ENCODE assay signal across 1 cellular context in the genomic region with DNA sequence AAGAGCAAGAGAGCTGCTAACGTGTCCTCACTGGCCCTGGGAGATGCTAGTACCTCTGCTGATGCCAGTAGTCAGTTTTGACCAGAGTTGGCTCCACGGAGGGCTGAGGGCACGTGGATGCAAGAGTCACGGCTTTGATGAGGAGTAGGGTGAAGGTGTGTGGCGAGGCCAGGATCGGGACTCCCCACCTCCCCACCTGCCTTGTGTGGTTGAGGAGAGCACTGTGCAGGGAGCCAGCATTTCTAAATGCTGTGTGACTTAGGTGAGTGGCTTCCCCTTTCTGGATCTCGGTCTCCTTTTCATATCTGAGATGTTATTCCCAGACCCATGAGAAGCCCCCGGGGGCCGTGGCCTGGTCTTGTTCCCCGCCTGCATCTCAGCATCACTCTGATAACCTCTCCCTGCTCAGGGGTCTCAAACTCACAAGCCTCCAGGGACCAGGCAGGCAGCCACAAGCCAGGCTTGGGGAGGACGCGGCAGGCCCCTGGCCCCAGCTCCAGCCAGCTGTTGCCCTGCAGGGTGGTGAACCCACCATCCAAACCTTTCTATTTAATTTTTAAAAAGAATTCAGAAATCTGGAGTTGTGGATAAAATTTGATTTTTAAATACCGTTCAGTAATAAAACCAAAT.
TF ChIP-seq lines count a peak whose summit lies in the region.

No MANE protein-coding gene starts in this region.

TF ChIP-seq in IMR-90, 13 proteins besides CTCF, POLR2A, EP300 and RAD21 (continued from another document):
- TF ChIP-seq, protein P1, sequence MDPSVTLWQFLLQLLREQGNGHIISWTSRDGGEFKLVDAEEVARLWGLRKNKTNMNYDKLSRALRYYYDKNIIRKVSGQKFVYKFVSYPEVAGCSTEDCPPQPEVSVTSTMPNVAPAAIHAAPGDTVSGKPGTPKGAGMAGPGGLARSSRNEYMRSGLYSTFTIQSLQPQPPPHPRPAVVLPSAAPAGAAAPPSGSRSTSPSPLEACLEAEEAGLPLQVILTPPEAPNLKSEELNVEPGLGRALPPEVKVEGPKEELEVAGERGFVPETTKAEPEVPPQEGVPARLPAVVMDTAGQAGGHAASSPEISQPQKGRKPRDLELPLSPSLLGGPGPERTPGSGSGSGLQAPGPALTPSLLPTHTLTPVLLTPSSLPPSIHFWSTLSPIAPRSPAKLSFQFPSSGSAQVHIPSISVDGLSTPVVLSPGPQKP (IDR thresholded peaks at IDR 0.05; ENCODE audit: borderline replicate concordance, low read depth, low read length): no peak
- TF ChIP-seq NFE2L2 (IDR thresholded peaks at IDR 0.05; ENCODE audit: low read depth, low read length): no peak
- no peak for TF ChIP-seq BHLHE40 (IDR thresholded peaks at IDR 0.05; ENCODE audit: low read depth, low read length)
- no peak for TF ChIP-seq CEBPB (IDR thresholded peaks at IDR 0.05; ENCODE audit: low read depth, low read length)
- no peak for TF ChIP-seq RCOR1 (IDR thresholded peaks at IDR 0.05; ENCODE audit: insufficient replicate concordance, low read length)
- TF ChIP-seq MAZ (IDR thresholded peaks at IDR 0.05; ENCODE audit: borderline replicate concordance, low read depth, low read length): no peak
- no peak for TF ChIP-seq SMC3 (IDR thresholded peaks at IDR 0.05; ENCODE audit: low read depth, low read length)
- TF ChIP-seq, protein P2, sequence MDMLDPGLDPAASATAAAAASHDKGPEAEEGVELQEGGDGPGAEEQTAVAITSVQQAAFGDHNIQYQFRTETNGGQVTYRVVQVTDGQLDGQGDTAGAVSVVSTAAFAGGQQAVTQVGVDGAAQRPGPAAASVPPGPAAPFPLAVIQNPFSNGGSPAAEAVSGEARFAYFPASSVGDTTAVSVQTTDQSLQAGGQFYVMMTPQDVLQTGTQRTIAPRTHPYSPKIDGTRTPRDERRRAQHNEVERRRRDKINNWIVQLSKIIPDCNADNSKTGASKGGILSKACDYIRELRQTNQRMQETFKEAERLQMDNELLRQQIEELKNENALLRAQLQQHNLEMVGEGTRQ (IDR thresholded peaks at IDR 0.05; ENCODE audit: low read depth, low read length): no peak
- TF ChIP-seq MXI1 (IDR thresholded peaks at IDR 0.05; ENCODE audit: borderline replicate concordance, low read depth, low read length): no peak
- TF ChIP-seq CHD1 (IDR thresholded peaks at IDR 0.05; ENCODE audit: low read depth, low read length): no peak
